ENCODE assay signal across 16 cellular contexts in genomic region chr1:229093258-229093540, GRCh38.
DNase-seq lines count a peak whose midpoint lies in the region; ATAC-seq and TF ChIP-seq lines count a peak whose summit lies in the region.
"Had no signal": no experiment of that assay in that cellular context is flagged by ENCODE, and none has a peak within 500 bp of the region (broad histone marks: within the 10 kb centered on the region; RNA-seq: fewer than 3 reads in every experiment).

No MANE protein-coding gene starts in this region.

- 98% methylated on average over 2 of the region's 2 CpGs for WGBS in thymus

- peak overlapping the region; percentile 94 for H3K27ac ChIP-seq in HUES48 (ENCODE audit: low read depth, low read length)
- H3K27ac ChIP-seq in caudate nucleus (ENCODE audit: low read depth, low read length), result peak overlapping the region; percentile 50
- peak overlapping the region; percentile 65 for H3K27ac ChIP-seq in thymus (ENCODE audit: low read depth)

- no peaks in the 10 kb centered on the region for H3K27me3 Mint-ChIP-seq in mesothelial cell of epicardium (ENCODE audit: low read depth)
- H3K27me3 Mint-ChIP-seq: activated naive CD4-positive, alpha-beta T cell treated with anti-CD3 and anti-CD28 coated beads, Interleukin-2, amount 50 U/mL, for 24 hours had no signal

- peak overlapping the region; percentile 56; the same call in 1 of the 2 replicates for H3K9ac ChIP-seq in HUES48 (ENCODE audit: low read depth, low read length)

- peak overlapping the region; percentile 98 for H3K27ac Mint-ChIP-seq in mesothelial cell of epicardium
- H3K27ac Mint-ChIP-seq: activated naive CD4-positive, alpha-beta T cell treated with anti-CD3 and anti-CD28 coated beads, Interleukin-2, amount 50 U/mL, for 24 hours; T-cell had no signal

- H3K36me3 Mint-ChIP-seq in mesothelial cell of epicardium, result no peaks in the 10 kb centered on the region
- H3K36me3 Mint-ChIP-seq: activated naive CD4-positive, alpha-beta T cell treated with anti-CD3 and anti-CD28 coated beads, Interleukin-2, amount 50 U/mL, for 24 hours; T-cell had no signal

- no peak for TF ChIP-seq CTCF in mesothelial cell of epicardium (IDR thresholded peaks at IDR 0.05; ENCODE audit: unreplicated experiment)

- DNase-seq in caudate nucleus (lab: John Stamatoyannopoulos, UW) (no peak), mesothelial cell of epicardium (ENCODE audit: low spot score in 2 of 2, unreplicated experiment in 2 of 2) (no peak), NCI-H69 (lab: John Stamatoyannopoulos, UW) (no peak), hippocampal formation (lab: John Stamatoyannopoulos, UW) (no peak)
- DNase-seq in stimulated activated CD4-positive, alpha-beta T cell treated with anti-CD3 and anti-CD28 coated beads, Interleukin-1b, Interleukin-23, amount 100 ng/mL, for 48 hours, result no peak
- DNase-seq: activated CD4-positive, CD25-positive, alpha-beta regulatory T cell treated with anti-CD3 and anti-CD28 coated beads, Interleukin-2, amount 50 U/mL, for 72 hours; NCI-H2081 treated with DMSO at 0.1 percent for 48 hours; NCI-H82; RPMI8226; stimulated activated CD4-positive, alpha-beta T cell treated with anti-CD3 and anti-CD28 coated beads, Interleukin-15, amount 100 ng/mL, for 24 hours had no signal

- ATAC-seq in GM18519 (IDR thresholded peaks at IDR 0.05; ENCODE audit: low FRiP score, unreplicated experiment), result no peak

- H3K4me1 ChIP-seq in HUES48 (ENCODE audit: control insufficient read depth, insufficient read depth, low read length), result peaks cover 56% of the 10 kb centered on the region
- H3K4me1 ChIP-seq in thymus (ENCODE audit: control insufficient read depth, insufficient read depth, low read length), result peaks cover 7% of the 10 kb centered on the region

- H3K36me3 ChIP-seq in HUES48 (ENCODE audit: control insufficient read depth, insufficient read depth, low read length) (no peaks in the 10 kb centered on the region), thymus (ENCODE audit: control insufficient read depth, insufficient read depth) (no peaks in the 10 kb centered on the region)
- H3K36me3 ChIP-seq: transverse colon had no signal

- H3K27me3 ChIP-seq in HUES48 (ENCODE audit: control insufficient read depth, insufficient read depth, low read length) (no peaks in the 10 kb centered on the region), thymus (ENCODE audit: control insufficient read depth, insufficient read depth) (no peaks in the 10 kb centered on the region)
- H3K27me3 ChIP-seq: transverse colon had no signal

- H3K9me3 Mint-ChIP-seq in mesothelial cell of epicardium, result no peaks in the 10 kb centered on the region
- H3K9me3 Mint-ChIP-seq: activated naive CD4-positive, alpha-beta T cell treated with anti-CD3 and anti-CD28 coated beads, Interleukin-2, amount 50 U/mL, for 24 hours; T-cell had no signal

- H3K4me3 Mint-ChIP-seq in mesothelial cell of epicardium, result peak overlapping the region; percentile 18
- H3K4me3 Mint-ChIP-seq: activated naive CD4-positive, alpha-beta T cell treated with anti-CD3 and anti-CD28 coated beads, Interleukin-2, amount 50 U/mL, for 24 hours had no signal

- peaks cover 6% of the 10 kb centered on the region; the same call in 1 of the 2 replicates for H3K9me3 ChIP-seq in HUES48 (ENCODE audit: control insufficient read depth, insufficient read depth, low read length)
- no peaks in the 10 kb centered on the region for H3K9me3 ChIP-seq in thymus (ENCODE audit: control insufficient read depth)
- H3K9me3 ChIP-seq: transverse colon had no signal

- peaks cover 46% of the 10 kb centered on the region for H3K4me1 Mint-ChIP-seq in mesothelial cell of epicardium

- peak overlapping the region; percentile 48 for H3K4me3 ChIP-seq in HUES48 (ENCODE audit: low read depth, low read length)
- no peak overlapping the region for H3K4me3 ChIP-seq in thymus (ENCODE audit: low read length)
- H3K4me3 ChIP-seq: transverse colon had no signal
